Comparison of ENCODE assay signal across 8 cellular contexts in genomic region chr10:63976538-63976937, GRCh38.
DNase-seq lines count a peak whose midpoint lies in the region; ATAC-seq, FAIRE-seq and TF ChIP-seq lines count a peak whose summit lies in the region.

No MANE protein-coding gene starts in this region.

- H3K27ac Mint-ChIP-seq in Calu3 (ENCODE audit: unreplicated experiment): no peak overlapping the region

- peaks cover 2% of the 10 kb centered on the region for H3K9me3 Mint-ChIP-seq in Calu3 (ENCODE audit: low read depth, unreplicated experiment)

- H3K9me3 ChIP-seq in K562 (replicated peaks; ENCODE audit: control insufficient read depth, insufficient read depth, low read depth, low read length) (no peaks in the 10 kb centered on the region), left lung (no peaks in the 10 kb centered on the region), testis (no peaks in the 10 kb centered on the region)

- intact Hi-C loops in Calu3 (cut with micrococcal nuclease; ENCODE audit: unreplicated experiment) (loop anchor here (1.0 to 2.0 kb wide), 3 partner anchors 42 to 110 kb away; no protein-coding TSS in a partner anchor), K562 (cut with micrococcal nuclease) (loop anchor here (1.0 kb wide), 2 partner anchors 41 to 110 kb away; no protein-coding TSS in a partner anchor), left lung (cut with DNase I) (loop anchor here in 1 of 2 donors (5.0 kb wide), 1 partner anchor 104 kb away; no protein-coding TSS in a partner anchor), testis (cut with DNase I; ENCODE audit: low total_unique reads) (no loop called here)

- POLR2A ChIA-PET in K562 (lab: Yijun Ruan, JAX): no interaction called here

- no peaks in the 10 kb centered on the region for H3K36me3 ChIP-seq in K562 (ENCODE audit: control insufficient read depth, insufficient read depth, low read length)
- no peaks in the 10 kb centered on the region for H3K36me3 ChIP-seq in left lung
- no peaks in the 10 kb centered on the region for H3K36me3 ChIP-seq in testis (ENCODE audit: low read depth, missing control alignments)

- H3K27me3 ChIP-seq in K562 (ENCODE audit: control insufficient read depth in 2 of 2, insufficient read depth in 2 of 2, low read length in 2 of 2): peaks cover 0 to 16% of the 10 kb centered on the region in 2 experiments; a peak in 2 of 5 replicates
- H3K27me3 ChIP-seq in left lung: no peaks in the 10 kb centered on the region
- H3K27me3 ChIP-seq in testis: no peaks in the 10 kb centered on the region

- no peak overlapping the region for H2AFZ ChIP-seq in K562 (ENCODE audit: low read depth, low read length)

- DNase-seq in Calu3: peak; percentile 86
- peak; percentile 12 for DNase-seq in NCI-H774 (lab: John Stamatoyannopoulos, UW)
- DNase-seq in K562 (ENCODE audit: extremely low read depth in 1 of 4, low spot score in 3 of 4): peak; percentile 53 to 67 (median 62)
- no peak for DNase-seq in left lung
- peak; percentile 82 for DNase-seq in testis
- DNase-seq in NCI-H1436 treated with DMSO at 0.1 percent for 48 hours (lab: John Stamatoyannopoulos, UW): no peak

- BruUV-seq in Calu3 (replicated peaks; lab: Mats Ljungman, UMichigan): no TSS peak
- no TSS peak for BruUV-seq in K562 (replicated peaks; lab: Mats Ljungman, UMichigan)

- TF ChIP-seq CTCF in Calu3 (IDR thresholded peaks at IDR 0.05; ENCODE audit: unreplicated experiment): peak; percentile 77
- TF ChIP-seq CTCF in K562 (IDR thresholded peaks at IDR 0.05 in 2 of 3, conservative IDR thresholded peaks at IDR 0.05 in 1 of 3; ENCODE audit: insufficient read depth in 2 of 3, low read depth in 1 of 3, low read length in 3 of 3): peak; percentile 74 to 80 (median 76)
- TF ChIP-seq CTCF in left lung (IDR thresholded peaks at IDR 0.05): peak; percentile 49 to 55
- peak in 2 of 3 experiments; percentile 20 to 49 for TF ChIP-seq CTCF in testis (IDR thresholded peaks at IDR 0.05)

- TF ChIP-seq POLR2A in K562 (conservative IDR thresholded peaks at IDR 0.05) (no peak), testis (IDR thresholded peaks at IDR 0.05) (no peak)

- H3K27me3 Mint-ChIP-seq in Calu3 (ENCODE audit: unreplicated experiment): peaks cover 29% of the 10 kb centered on the region

- H3K4me1 Mint-ChIP-seq in Calu3 (ENCODE audit: low read depth, unreplicated experiment): no peaks in the 10 kb centered on the region

- no peak overlapping the region for H3K9ac ChIP-seq in K562 (ENCODE audit: insufficient read depth in 1 of 2, low read depth in 2 of 2, low read length in 2 of 2)

- no peak overlapping the region for H3K4me3 ChIP-seq in K562
- H3K4me3 ChIP-seq in left lung: no peak overlapping the region
- no peak overlapping the region for H3K4me3 ChIP-seq in testis

- no peak overlapping the region for H3K4me3 Mint-ChIP-seq in Calu3 (ENCODE audit: low read depth, unreplicated experiment)

- 0% methylated on average over 5 of the region's 5 CpGs for WGBS in K562 (ENCODE audit: insufficient coverage, low coverage, missing lambda C conversion rate)
- 42 to 62% methylated on average over 5 of the region's 5 CpGs for WGBS in testis, 2 donors

- no peaks in the 10 kb centered on the region for H3K36me3 Mint-ChIP-seq in Calu3 (ENCODE audit: insufficient read depth, unreplicated experiment)

- ATAC-seq in GM18868 (IDR thresholded peaks at IDR 0.05; ENCODE audit: unreplicated experiment) (peak; percentile 92), HG02973 (IDR thresholded peaks at IDR 0.05; ENCODE audit: unreplicated experiment) (peak; percentile 86), K562 (peak; percentile 98), left lung (peak; percentile 97)

- H3K79me2 ChIP-seq in K562 (ENCODE audit: control insufficient read depth, insufficient read depth, low read length): no peaks in the 10 kb centered on the region

- H3K27ac ChIP-seq in K562 (ENCODE audit: extremely low read depth, low read depth, low read length): no peak overlapping the region
- H3K27ac ChIP-seq in left lung: no peak overlapping the region
- no peak overlapping the region for H3K27ac ChIP-seq in testis

- CTCF ChIA-PET in Calu3 (lab: Charles Lee) (interaction anchor here (1.0 to 2.3 kb wide), 6 partner anchors 9 to 112 kb away, joined by 3 to 105 read pairs (median 8); no protein-coding TSS in a partner anchor), K562 (lab: Yijun Ruan, JAX; ENCODE audit: low intra/inter-chr PET ratio) (interaction anchor here (0.6 to 2.5 kb wide), 3 partner anchors 40 to 110 kb away, joined by 3 to 17 read pairs (median 6); no protein-coding TSS in a partner anchor)

- TF ChIP-seq EP300 in K562 (IDR thresholded peaks at IDR 0.05; ENCODE audit: low read length): no peak

- peak; percentile 91 for FAIRE-seq in K562 (lab: Jason Lieb, UNC)

- TF ChIP-seq RAD21 in K562 (CRISPR knock-in tag; conservative IDR thresholded peaks at IDR 0.05 in 1 of 2, IDR thresholded peaks at IDR 0.05 in 1 of 2): peak; percentile 33 to 58

- no peaks in the 10 kb centered on the region for H3K9me1 ChIP-seq in K562 (ENCODE audit: control insufficient read depth, insufficient read depth, low read length)

- peaks cover 0 to 6% of the 10 kb centered on the region in 2 experiments; a peak in 1 of 5 replicates for H3K4me1 ChIP-seq in K562 (replicated peaks in 1 of 2; ENCODE audit: control insufficient read depth in 2 of 2, insufficient read depth in 2 of 2, low read length in 2 of 2)
- no peaks in the 10 kb centered on the region for H3K4me1 ChIP-seq in left lung
- H3K4me1 ChIP-seq in testis: no peaks in the 10 kb centered on the region

- H4K20me1 ChIP-seq in K562 (replicated peaks; ENCODE audit: control insufficient read depth, insufficient read depth, low read length): no peaks in the 10 kb centered on the region

- in situ Hi-C loops in K562 (cut with MboI): loop anchor here (5.0 kb wide), 1 partner anchor 104 kb away; no protein-coding TSS in a partner anchor

- H3K4me2 ChIP-seq in K562 (ENCODE audit: insufficient read depth, low read length): no peak overlapping the region

TF ChIP-seq in K562, 482 proteins besides CTCF, POLR2A, EP300 and RAD21:
- TF ChIP-seq HDGF (IDR thresholded peaks at IDR 0.05) (no peak), POLR3A (IDR thresholded peaks at IDR 0.05; ENCODE audit: borderline replicate concordance, extremely low read depth, insufficient read depth, insufficient read length) (no peak), SMC3 (conservative IDR thresholded peaks at IDR 0.05; ENCODE audit: insufficient read depth, low read depth, low read length) (peak; percentile 49), ZNF41 (CRISPR knock-in tag; conservative IDR thresholded peaks at IDR 0.05) (no peak), USF1 (CRISPR knock-in tag; IDR thresholded peaks at IDR 0.05) (0 out of 2 replicates have a peak, but pooled peaks have one; percentile 23), BRF1 (IDR thresholded peaks at IDR 0.05; ENCODE audit: borderline replicate concordance, extremely low read depth, insufficient read length) (no peak), KLF16 (IDR thresholded peaks at IDR 0.05) (0 out of 2 replicates have a peak, but pooled peaks have one; percentile 17), TEAD4 (IDR thresholded peaks at IDR 0.05; ENCODE audit: low read length) (no peak), TEAD4 (CRISPR knock-in tag; IDR thresholded peaks at IDR 0.05; ENCODE audit: borderline replicate concordance) (no peak), MCM3 (IDR thresholded peaks at IDR 0.05) (no peak), MTA2 (IDR thresholded peaks at IDR 0.05; ENCODE audit: low read depth) (no peak), EGR1 (conservative IDR thresholded peaks at IDR 0.05) (peak; percentile 84), ZNF311 (CRISPR knock-in tag; IDR thresholded peaks at IDR 0.05) (no peak)
- TF ChIP-seq, protein P1, sequence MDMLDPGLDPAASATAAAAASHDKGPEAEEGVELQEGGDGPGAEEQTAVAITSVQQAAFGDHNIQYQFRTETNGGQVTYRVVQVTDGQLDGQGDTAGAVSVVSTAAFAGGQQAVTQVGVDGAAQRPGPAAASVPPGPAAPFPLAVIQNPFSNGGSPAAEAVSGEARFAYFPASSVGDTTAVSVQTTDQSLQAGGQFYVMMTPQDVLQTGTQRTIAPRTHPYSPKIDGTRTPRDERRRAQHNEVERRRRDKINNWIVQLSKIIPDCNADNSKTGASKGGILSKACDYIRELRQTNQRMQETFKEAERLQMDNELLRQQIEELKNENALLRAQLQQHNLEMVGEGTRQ (CRISPR knock-in tag; IDR thresholded peaks at IDR 0.05): peak; percentile 50
- TF ChIP-seq, protein P2, sequence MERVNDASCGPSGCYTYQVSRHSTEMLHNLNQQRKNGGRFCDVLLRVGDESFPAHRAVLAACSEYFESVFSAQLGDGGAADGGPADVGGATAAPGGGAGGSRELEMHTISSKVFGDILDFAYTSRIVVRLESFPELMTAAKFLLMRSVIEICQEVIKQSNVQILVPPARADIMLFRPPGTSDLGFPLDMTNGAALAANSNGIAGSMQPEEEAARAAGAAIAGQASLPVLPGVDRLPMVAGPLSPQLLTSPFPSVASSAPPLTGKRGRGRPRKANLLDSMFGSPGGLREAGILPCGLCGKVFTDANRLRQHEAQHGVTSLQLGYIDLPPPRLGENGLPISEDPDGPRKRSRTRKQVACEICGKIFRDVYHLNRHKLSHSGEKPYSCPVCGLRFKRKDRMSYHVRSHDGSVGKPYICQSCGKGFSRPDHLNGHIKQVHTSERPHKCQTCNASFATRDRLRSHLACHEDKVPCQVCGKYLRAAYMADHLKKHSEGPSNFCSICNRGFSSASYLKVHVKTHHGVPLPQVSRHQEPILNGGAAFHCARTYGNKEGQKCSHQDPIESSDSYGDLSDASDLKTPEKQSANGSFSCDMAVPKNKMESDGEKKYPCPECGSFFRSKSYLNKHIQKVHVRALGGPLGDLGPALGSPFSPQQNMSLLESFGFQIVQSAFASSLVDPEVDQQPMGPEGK (CRISPR knock-in tag; IDR thresholded peaks at IDR 0.05; ENCODE audit: borderline replicate concordance): no peak

Comparison
In these comparisons a context has a peak if more than half of its experiments do, and no peak if none do; other contexts are left out.
1. DNase-seq: peak in Calu3 (single experiment), NCI-H774 (single experiment), K562 (4 of 4) and testis (single experiment); none in left lung (0 of 2) and NCI-H1436 treated with DMSO at 0.1 percent for 48 hours (single experiment).
2. Peak in every context shown above with its lines, with median percentiles within 50 percentile points of each other: CTCF ChIP-seq and ATAC-seq.